9 cellular contexts compared by ENCODE assay signal in the genomic region with DNA sequence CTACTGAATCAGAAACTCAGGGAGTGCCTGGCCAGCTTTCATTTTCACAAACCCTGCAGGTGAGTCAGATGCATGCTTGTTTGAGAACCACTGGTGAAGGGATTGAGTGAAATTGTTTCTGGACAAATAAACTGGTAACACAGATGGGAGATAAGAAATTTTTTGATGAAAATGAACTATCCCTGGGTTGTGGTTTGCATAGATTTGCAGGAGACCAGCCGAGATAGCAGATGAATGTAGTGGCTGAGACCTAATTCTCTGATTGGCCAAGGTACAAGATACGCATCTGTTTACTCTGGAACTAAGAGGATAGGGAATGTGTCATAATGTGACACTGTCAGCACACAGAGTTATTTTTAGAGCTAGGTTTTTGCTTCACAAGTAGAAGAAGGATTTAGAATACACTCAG.
DNase-seq lines count a peak whose midpoint lies in the region; ATAC-seq and TF ChIP-seq lines count a peak whose summit lies in the region.
"Had no signal": no experiment of that assay in that cellular context is flagged by ENCODE, and none has a peak within 500 bp of the region (broad histone marks: within the 10 kb centered on the region; RNA-seq: fewer than 3 reads in every experiment).

No MANE protein-coding gene starts in this region.

- H3K27me3 ChIP-seq in colonic mucosa, result no peaks in the 10 kb centered on the region

- no peaks in the 10 kb centered on the region for H3K4me1 ChIP-seq in colonic mucosa

- H3K36me3 ChIP-seq in colonic mucosa, result no peaks in the 10 kb centered on the region

- ATAC-seq in GM21381 (IDR thresholded peaks at IDR 0.05; ENCODE audit: unreplicated experiment), result no peak

- H3K4me3 ChIP-seq in WI38 (ENCODE audit: low read depth, low read length) (peak overlapping the region; percentile 21; the same call in 1 of the 2 replicates), colonic mucosa (no peak overlapping the region)

- intact Hi-C loops in colonic mucosa (cut with DNase I), result no loop called here

- DNase-seq in DMS153 (lab: John Stamatoyannopoulos, UW) (peak; percentile 83), HS-5 (ENCODE audit: low read depth) (peak; percentile 31), kidney tubule cell (ENCODE audit: low spot score) (peak; percentile 62), midbrain (lab: John Stamatoyannopoulos, UW) (no peak), colonic mucosa (no peak)
- DNase-seq in NK-92 treated with Interleukin-12 subunit alpha and Interleukin-12 subunit beta, amount 100 ng/mL, for 24 hours (lab: John Stamatoyannopoulos, UW), result no peak
- DNase-seq: activated CD4-positive, alpha-beta T cell treated with anti-CD3 and anti-CD28 coated beads, Interleukin-2, amount 50 U/mL, for 4 hours had no signal

- no peak overlapping the region for H3K27ac ChIP-seq in colonic mucosa

- no peak for TF ChIP-seq CTCF in WI38 (IDR thresholded peaks at IDR 0.05; ENCODE audit: low read depth, low read length)
- no peak for TF ChIP-seq CTCF in colonic mucosa (IDR thresholded peaks at IDR 0.05)

- H3K9ac ChIP-seq in colonic mucosa (ENCODE audit: low read depth in 2 of 2, low read length in 2 of 2), result no peak overlapping the region

- no peaks in the 10 kb centered on the region for H3K9me3 ChIP-seq in colonic mucosa

Comparison
In these comparisons a context has a peak if more than half of its experiments do, and no peak if none do; other contexts are left out.
1. DNase-seq: peak in DMS153 (single experiment), HS-5 (single experiment) and kidney tubule cell (single experiment); none in midbrain (single experiment), NK-92 treated with Interleukin-12 subunit alpha and Interleukin-12 subunit beta, amount 100 ng/mL, for 24 hours (single experiment) and colonic mucosa (single experiment).